ENCODE assay signal across 1 cellular context in the genomic region with DNA sequence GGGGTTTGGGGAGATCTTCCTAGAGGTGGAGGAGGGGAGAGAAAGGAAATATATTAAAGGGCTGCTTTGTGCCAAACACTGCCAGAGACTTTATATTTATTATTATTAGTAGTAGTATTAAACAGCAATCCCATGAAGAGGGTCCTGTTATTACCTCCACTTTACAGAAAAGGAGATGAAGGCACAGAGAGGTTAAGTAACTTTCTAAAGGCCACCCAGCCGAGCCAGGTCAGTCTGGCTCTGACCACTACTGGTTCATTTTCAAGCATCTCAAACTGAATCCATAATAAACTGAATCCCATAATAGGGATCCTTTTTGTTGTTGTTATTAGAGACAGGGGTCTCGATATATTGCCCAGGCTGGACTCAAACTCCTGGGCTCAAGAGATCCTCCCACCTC.
TF ChIP-seq lines count a peak whose summit lies in the region.

No MANE protein-coding gene starts in this region.

TF ChIP-seq in A549, 52 proteins besides CTCF, POLR2A, EP300 and RAD21 (continued from another document):
- TF ChIP-seq, protein P1, sequence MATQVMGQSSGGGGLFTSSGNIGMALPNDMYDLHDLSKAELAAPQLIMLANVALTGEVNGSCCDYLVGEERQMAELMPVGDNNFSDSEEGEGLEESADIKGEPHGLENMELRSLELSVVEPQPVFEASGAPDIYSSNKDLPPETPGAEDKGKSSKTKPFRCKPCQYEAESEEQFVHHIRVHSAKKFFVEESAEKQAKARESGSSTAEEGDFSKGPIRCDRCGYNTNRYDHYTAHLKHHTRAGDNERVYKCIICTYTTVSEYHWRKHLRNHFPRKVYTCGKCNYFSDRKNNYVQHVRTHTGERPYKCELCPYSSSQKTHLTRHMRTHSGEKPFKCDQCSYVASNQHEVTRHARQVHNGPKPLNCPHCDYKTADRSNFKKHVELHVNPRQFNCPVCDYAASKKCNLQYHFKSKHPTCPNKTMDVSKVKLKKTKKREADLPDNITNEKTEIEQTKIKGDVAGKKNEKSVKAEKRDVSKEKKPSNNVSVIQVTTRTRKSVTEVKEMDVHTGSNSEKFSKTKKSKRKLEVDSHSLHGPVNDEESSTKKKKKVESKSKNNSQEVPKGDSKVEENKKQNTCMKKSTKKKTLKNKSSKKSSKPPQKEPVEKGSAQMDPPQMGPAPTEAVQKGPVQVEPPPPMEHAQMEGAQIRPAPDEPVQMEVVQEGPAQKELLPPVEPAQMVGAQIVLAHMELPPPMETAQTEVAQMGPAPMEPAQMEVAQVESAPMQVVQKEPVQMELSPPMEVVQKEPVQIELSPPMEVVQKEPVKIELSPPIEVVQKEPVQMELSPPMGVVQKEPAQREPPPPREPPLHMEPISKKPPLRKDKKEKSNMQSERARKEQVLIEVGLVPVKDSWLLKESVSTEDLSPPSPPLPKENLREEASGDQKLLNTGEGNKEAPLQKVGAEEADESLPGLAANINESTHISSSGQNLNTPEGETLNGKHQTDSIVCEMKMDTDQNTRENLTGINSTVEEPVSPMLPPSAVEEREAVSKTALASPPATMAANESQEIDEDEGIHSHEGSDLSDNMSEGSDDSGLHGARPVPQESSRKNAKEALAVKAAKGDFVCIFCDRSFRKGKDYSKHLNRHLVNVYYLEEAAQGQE (IDR thresholded peaks at IDR 0.05) = no peak
- no peak for TF ChIP-seq CHD2 (IDR thresholded peaks at IDR 0.05; ENCODE audit: low read length, partially characterized antibody)
- no peak for TF ChIP-seq ZFP36 (IDR thresholded peaks at IDR 0.05; ENCODE audit: borderline replicate concordance, partially characterized antibody)
- no peak for TF ChIP-seq MYC (IDR thresholded peaks at IDR 0.05; ENCODE audit: borderline replicate concordance, low read length)
- no peak for TF ChIP-seq HOXB13 (CRISPR knock-in tag; IDR thresholded peaks at IDR 0.05; ENCODE audit: low read depth)
